ENCODE assay signal across 12 cellular contexts in genomic region chr1:23563755-23564374, GRCh38. TPM values are rescaled to one million over a fixed set of nuclear protein-coding genes. Genes with fewer than 3 reads are reported as not detected.
DNase-seq lines count a peak whose midpoint lies in the region; ATAC-seq, FAIRE-seq and TF ChIP-seq lines count a peak whose summit lies in the region.
"Had no signal": no experiment of that assay in that cellular context is flagged by ENCODE, and none has a peak within 500 bp of the region (broad histone marks: within the 10 kb centered on the region; RNA-seq: fewer than 3 reads in every experiment).

No MANE protein-coding gene starts in this region.

- H3K79me2 ChIP-seq in HepG2 (ENCODE audit: insufficient read depth, low read length) = peaks cover 4% of the 10 kb centered on the region

- in situ Hi-C loops in HepG2 (cut with HindIII; ENCODE audit: extremely low pct_ligation_motif_present, low pct_unique_long_range_greater_than_20kb) = no loop called here

- peak; percentile 97 for FAIRE-seq in HepG2 (lab: Jason Lieb, UNC)
- FAIRE-seq: RCC 7860 had no signal

- TF ChIP-seq EP300 in HepG2 (IDR thresholded peaks at IDR 0.05; ENCODE audit: low read depth in 2 of 2, low read length in 2 of 2) (peak in 1 of 2 experiments; percentile 80; a peak in 3 of 4 replicates), HepG2 (CRISPR knock-in tag; IDR thresholded peaks at IDR 0.05; ENCODE audit: borderline replicate concordance) (peak; percentile 52; the same call in 1 of the 2 replicates)

- H2AFZ ChIP-seq in HepG2 (ENCODE audit: low read length) = no peak overlapping the region

- peak overlapping the region; percentile 62 for H3K4me2 ChIP-seq in HepG2 (ENCODE audit: low read depth, low read length)
- no peak overlapping the region for H3K4me2 ChIP-seq in skeletal muscle satellite cell (ENCODE audit: low read length)

- H3K4me3 ChIP-seq in SK-N-MC (no peak overlapping the region), HepG2 (replicated peaks in 1 of 3; ENCODE audit: insufficient read depth in 1 of 3, low read depth in 2 of 3, low read length in 3 of 3) (peak overlapping the region in 2 of 3 experiments; percentile 18 to 20; a peak in 2 of 6 replicates), skeletal muscle satellite cell (ENCODE audit: low read length) (no peak overlapping the region), foreskin fibroblast (ENCODE audit: low read depth in 1 of 2, low read length in 2 of 2) (no peak overlapping the region)
- no peak overlapping the region for H3K4me3 ChIP-seq in effector memory CD4-positive, alpha-beta T cell (ENCODE audit: insufficient read depth, low read depth, low read length, poor library complexity, severe bottlenecking)

- POLR2A ChIA-PET in HepG2 (lab: Yijun Ruan, JAX) = interaction anchor here (1.2 to 2.8 kb wide), 4 partner anchors 8 to 28 kb away, joined by 3 to 22 read pairs (median 8); no protein-coding TSS in a partner anchor

- CTCF ChIA-PET in HepG2 (lab: Yijun Ruan, JAX; ENCODE audit: low intra/inter-chr PET ratio, low total read pairs) = no interaction called here

- H3K27me3 ChIP-seq in HepG2 (ENCODE audit: control insufficient read depth in 1 of 2, insufficient read depth in 2 of 2, low read length in 2 of 2) (no peaks in the 10 kb centered on the region), skeletal muscle satellite cell (ENCODE audit: control insufficient read depth, insufficient read depth, low read length) (no peaks in the 10 kb centered on the region)
- no peaks in the 10 kb centered on the region for H3K27me3 ChIP-seq in effector memory CD4-positive, alpha-beta T cell (replicated peaks; ENCODE audit: control insufficient read depth, insufficient read depth, low read length, poor library complexity, severe bottlenecking)

- DNase-seq in SK-N-MC (ENCODE audit: low read depth, low spot score) (no peak), HepG2 (ENCODE audit: low spot score) (peak; percentile 93), NCI-H1417 treated with DMSO at 0.1 percent for 48 hours (lab: John Stamatoyannopoulos, UW) (no peak), left colon (no peak), foreskin fibroblast (no peak)
- no peak for DNase-seq in effector memory CD4-positive, alpha-beta T cell
- DNase-seq: effector memory CD8-positive, alpha-beta T cell; NCI-H187 treated with DMSO at 0.1 percent for 48 hours had no signal

- WGBS in HepG2 (ENCODE audit: low lambda C conversion rate) = 0% methylated on average over 3 of the region's 3 CpGs

- H3K4me1 ChIP-seq in HepG2 (ENCODE audit: insufficient read depth, low read length) = peaks cover 84% of the 10 kb centered on the region
- H3K4me1 ChIP-seq in skeletal muscle satellite cell (ENCODE audit: control insufficient read depth, insufficient read depth, low read length) = peaks cover 58% of the 10 kb centered on the region
- peaks cover 6% of the 10 kb centered on the region for H3K4me1 ChIP-seq in effector memory CD4-positive, alpha-beta T cell (ENCODE audit: control insufficient read depth, insufficient read depth, low read length, poor library complexity, severe bottlenecking)

- intact Hi-C loops in HepG2 (cut with micrococcal nuclease; ENCODE audit: unreplicated experiment) (no loop called here), left colon (cut with DNase I, micrococcal nuclease) (no loop called here)

- H4K20me1 ChIP-seq in HepG2 (ENCODE audit: insufficient read depth, low read length) = peaks cover 4% of the 10 kb centered on the region; the same call in 1 of the 2 replicates

- no peaks in the 10 kb centered on the region for H3K9me3 ChIP-seq in SK-N-MC (ENCODE audit: low read depth, low read length)
- no peaks in the 10 kb centered on the region for H3K9me3 ChIP-seq in HepG2 (ENCODE audit: low read length)
- H3K9me3 ChIP-seq in skeletal muscle satellite cell (replicated peaks; ENCODE audit: low read length) = no peaks in the 10 kb centered on the region
- H3K9me3 ChIP-seq in effector memory CD4-positive, alpha-beta T cell (ENCODE audit: control insufficient read depth, low read length) = no peaks in the 10 kb centered on the region

- TF ChIP-seq CTCF in C4-2B (conservative IDR thresholded peaks at IDR 0.05) = no peak
- TF ChIP-seq CTCF in HepG2 (CRISPR knock-in tag; IDR thresholded peaks at IDR 0.05) = no peak
- TF ChIP-seq CTCF in foreskin fibroblast (IDR thresholded peaks at IDR 0.05; ENCODE audit: low read depth, low read length) = no peak

- H3K36me3 ChIP-seq in SK-N-MC (ENCODE audit: insufficient read depth, low read length) = peaks cover 3% of the 10 kb centered on the region
- H3K36me3 ChIP-seq in HepG2 (replicated peaks in 1 of 2; ENCODE audit: control insufficient read depth in 1 of 2, insufficient read depth in 2 of 2, low read length in 2 of 2) = no peaks in the 10 kb centered on the region
- H3K36me3 ChIP-seq in skeletal muscle satellite cell (ENCODE audit: insufficient read depth, low read length) = peaks cover 3% of the 10 kb centered on the region
- no peaks in the 10 kb centered on the region for H3K36me3 ChIP-seq in effector memory CD4-positive, alpha-beta T cell (ENCODE audit: control insufficient read depth, insufficient read depth, low read length)

- H3K27ac ChIP-seq in C4-2B = peak overlapping the region; percentile 64
- peak overlapping the region; percentile 100 for H3K27ac ChIP-seq in SK-N-MC
- H3K27ac ChIP-seq in HepG2 (ENCODE audit: extremely low read length, insufficient read depth, low read length) = peak overlapping the region; percentile 98
- no peak overlapping the region for H3K27ac ChIP-seq in effector memory CD4-positive, alpha-beta T cell (ENCODE audit: insufficient read depth, low read length, poor library complexity, severe bottlenecking)

- no peak for TF ChIP-seq POLR2A in HepG2 (IDR thresholded peaks at IDR 0.05; ENCODE audit: insufficient read depth in 1 of 2, low read depth in 2 of 2, low read length in 2 of 2)

- no peak for TF ChIP-seq RAD21 in HepG2 (CRISPR knock-in tag; IDR thresholded peaks at IDR 0.05)

- no TSS peak for BruUV-seq in HepG2 (replicated peaks; lab: Mats Ljungman, UMichigan)

- ATAC-seq in HepG2 (peak; percentile 15), left colon (no peak)
- ATAC-seq: effector memory CD8-positive, alpha-beta T cell; sciatic nerve had no signal

- no peak overlapping the region for H3K9ac ChIP-seq in SK-N-MC (ENCODE audit: insufficient read length)
- H3K9ac ChIP-seq in HepG2 (ENCODE audit: insufficient read depth, low read depth, low read length) = peak overlapping the region; percentile 35
- H3K9ac ChIP-seq in skeletal muscle satellite cell (ENCODE audit: low read depth, low read length) = peak overlapping the region; percentile 84

TF ChIP-seq in HepG2, 621 proteins besides CTCF, POLR2A, EP300 and RAD21 (continues in another document):
- TF ChIP-seq ZNF792 (CRISPR knock-in tag; IDR thresholded peaks at IDR 0.05) = no peak

RNA-seq across cellular contexts. Expression of gene ID3, which starts 4.6 kb away (rescaled TPM):
- total RNA-seq in HepG2 (2016; rRNA removed; fragmentation: Illumina TruSeq; extraction: Trizol) (67.8 and 115 TPM in 2 replicates), left colon (100 to 1,000 TPM; 131 to 223 TPM)
- total RNA-seq in HepG2 (2016; cell fraction: cytosol; rRNA removed; fragmentation: Illumina TruSeq; extraction: Trizol; ENCODE audit: low read depth) = 119 and 126 TPM in 2 replicates
- total RNA-seq in HepG2 (2016; cell fraction: insoluble cytoplasmic fraction; rRNA removed; fragmentation: Illumina TruSeq; extraction: Trizol) = 65.6 and 120 TPM in 2 replicates
- 79.8 and 82.4 TPM in 2 replicates for total RNA-seq in HepG2 (2016; cell fraction: membrane; rRNA removed; fragmentation: Illumina TruSeq; extraction: Trizol)
- total RNA-seq in HepG2 (2016; cell fraction: nucleus; rRNA removed; fragmentation: Illumina TruSeq; extraction: Trizol) = 82.3 and 85.6 TPM in 2 replicates
- 34.9 and 64.8 TPM in 2 replicates for polyA plus RNA-seq in HepG2 (2011; rRNA removed)
- polyA plus RNA-seq in HepG2 (2011; cell fraction: cytosol; rRNA removed) = 40.3 and 106 TPM in 2 replicates
- 50.4 and 124 TPM in 2 replicates for polyA plus RNA-seq in HepG2 (2011; cell fraction: nucleus; rRNA removed)
- 19.1 and 19.4 TPM in 2 replicates for polyA plus RNA-seq in HepG2 (2012)
- polyA plus RNA-seq in HepG2 (2016; cell fraction: cytosol; fragmentation: Illumina TruSeq; extraction: Trizol; ENCODE audit: low read depth) = 19.4 and 20.9 TPM in 2 replicates
- 67.3 and 67.6 TPM in 2 replicates for polyA plus RNA-seq in HepG2 (2016; cell fraction: insoluble cytoplasmic fraction; fragmentation: Illumina TruSeq; extraction: Trizol; ENCODE audit: low read depth)
- 27.8 and 28.9 TPM in 2 replicates for polyA plus RNA-seq in HepG2 (2016; cell fraction: membrane; fragmentation: Illumina TruSeq; extraction: Trizol; ENCODE audit: low read depth)
- polyA plus RNA-seq in HepG2 (2016; cell fraction: nucleus; fragmentation: Illumina TruSeq; extraction: Trizol; ENCODE audit: insufficient read depth, low read depth) = 106 and 110 TPM in 2 replicates
- polyA minus RNA-seq in HepG2 (2011; rRNA and poly(A)+ RNA removed; ENCODE audit: low replicate concordance) = 66.2 and 315 TPM in 2 replicates
- polyA minus RNA-seq in HepG2 (2011; cell fraction: cytosol; rRNA and poly(A)+ RNA removed) = 18.4 and 43.5 TPM in 2 replicates
- 53.5 and 115 TPM in 2 replicates for polyA minus RNA-seq in HepG2 (2011; cell fraction: nucleus; rRNA and poly(A)+ RNA removed)
- 81.5 and 145 TPM in 2 replicates for total RNA-seq in skeletal muscle satellite cell (2012; rRNA removed)

RNA-seq across cellular contexts. Expression of gene E2F2, which starts 32.8 kb away (rescaled TPM):
- 5.7 and 6.6 TPM in 2 replicates for total RNA-seq in HepG2 (2016; rRNA removed; fragmentation: Illumina TruSeq; extraction: Trizol)
- 1.1 and 1.3 TPM in 2 replicates for total RNA-seq in HepG2 (2016; cell fraction: cytosol; rRNA removed; fragmentation: Illumina TruSeq; extraction: Trizol; ENCODE audit: low read depth)
- total RNA-seq in HepG2 (2016; cell fraction: insoluble cytoplasmic fraction; rRNA removed; fragmentation: Illumina TruSeq; extraction: Trizol) = 4.9 and 6.0 TPM in 2 replicates
- total RNA-seq in HepG2 (2016; cell fraction: membrane; rRNA removed; fragmentation: Illumina TruSeq; extraction: Trizol) = 2.6 TPM in 2 replicates
- total RNA-seq in HepG2 (2016; cell fraction: nucleus; rRNA removed; fragmentation: Illumina TruSeq; extraction: Trizol) = 5.1 and 7.1 TPM in 2 replicates
- 0.50 and 0.65 TPM in 2 replicates for polyA plus RNA-seq in HepG2 (2011; rRNA removed)
- 0.29 and 0.35 TPM in 2 replicates for polyA plus RNA-seq in HepG2 (2011; cell fraction: cytosol; rRNA removed)
- 1.9 TPM in 2 replicates for polyA plus RNA-seq in HepG2 (2011; cell fraction: nucleus; rRNA removed)
- 0.63 and 1.4 TPM in 2 replicates for polyA plus RNA-seq in HepG2 (2012)
- polyA plus RNA-seq in HepG2 (2016; cell fraction: cytosol; fragmentation: Illumina TruSeq; extraction: Trizol; ENCODE audit: low read depth) = 0.24 and 0.26 TPM in 2 replicates
- 3.4 and 4.2 TPM in 2 replicates for polyA plus RNA-seq in HepG2 (2016; cell fraction: insoluble cytoplasmic fraction; fragmentation: Illumina TruSeq; extraction: Trizol; ENCODE audit: low read depth)
- 0.62 and 0.69 TPM in 2 replicates for polyA plus RNA-seq in HepG2 (2016; cell fraction: membrane; fragmentation: Illumina TruSeq; extraction: Trizol; ENCODE audit: low read depth)
- polyA plus RNA-seq in HepG2 (2016; cell fraction: nucleus; fragmentation: Illumina TruSeq; extraction: Trizol; ENCODE audit: insufficient read depth, low read depth) = 12.8 and 14.2 TPM in 2 replicates
- 1.8 and 19.5 TPM in 2 replicates for polyA minus RNA-seq in HepG2 (2011; rRNA and poly(A)+ RNA removed; ENCODE audit: low replicate concordance)
- 0.79 and 1.1 TPM in 2 replicates for polyA minus RNA-seq in HepG2 (2011; cell fraction: cytosol; rRNA and poly(A)+ RNA removed)
- 0.87 and 1.3 TPM in 2 replicates for polyA minus RNA-seq in HepG2 (2011; cell fraction: nucleus; rRNA and poly(A)+ RNA removed)
- 1.5 TPM in 2 replicates for total RNA-seq in skeletal muscle satellite cell (2012; rRNA removed)
- total RNA-seq in left colon = 10 to 100 TPM; 10.9 to 12.1 TPM

Comparison
In these comparisons a context has a peak if more than half of its experiments do, and no peak if none do; other contexts are left out.
1. H3K4me3 ChIP-seq: peak in HepG2 (2 of 3); none in SK-N-MC (single experiment), skeletal muscle satellite cell (single experiment), effector memory CD4-positive, alpha-beta T cell (single experiment) and foreskin fibroblast (0 of 2).